Comparison of ENCODE assay signal across 11 cellular contexts in the genomic region with DNA sequence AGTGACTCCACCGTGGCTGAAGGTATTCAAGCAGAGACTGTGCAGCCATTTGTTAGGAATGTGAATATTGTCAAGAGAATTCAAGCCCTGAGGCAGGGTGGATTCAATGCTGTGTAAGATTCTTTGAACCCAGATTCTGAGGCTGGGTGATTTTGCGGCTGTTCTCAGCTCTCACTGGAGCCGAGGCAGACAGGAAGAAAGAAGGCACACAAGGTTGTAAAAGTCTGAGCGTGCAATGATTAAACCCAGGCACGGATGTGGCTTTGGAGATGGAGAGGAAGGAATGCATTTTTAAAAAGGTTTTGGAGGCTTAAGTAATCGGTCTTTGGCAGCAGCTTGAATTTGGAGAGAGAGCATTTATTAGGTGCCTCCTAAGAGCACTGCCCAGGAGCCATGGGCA.
DNase-seq lines count a peak whose midpoint lies in the region; ATAC-seq and TF ChIP-seq lines count a peak whose summit lies in the region.
"Had no signal": no experiment of that assay in that cellular context is flagged by ENCODE, and none has a peak within 500 bp of the region (broad histone marks: within the 10 kb centered on the region; RNA-seq: fewer than 3 reads in every experiment).

No MANE protein-coding gene starts in this region.

- H3K36me3 ChIP-seq in GM23338 (ENCODE audit: insufficient read depth) (no peaks in the 10 kb centered on the region), BE2C (no peaks in the 10 kb centered on the region)

- H3K27me3 ChIP-seq in AG04450 (ENCODE audit: control insufficient read depth, insufficient read depth, low read length) (peaks cover 5% of the 10 kb centered on the region), GM23338 (ENCODE audit: insufficient read depth) (no peaks in the 10 kb centered on the region), BE2C (no peaks in the 10 kb centered on the region)

- no peaks in the 10 kb centered on the region; the same call in 1 of the 2 replicates for H3K9me3 ChIP-seq in AG04450 (ENCODE audit: control insufficient read depth, insufficient read depth, low read length)
- no peaks in the 10 kb centered on the region for H3K9me3 ChIP-seq in BE2C

- ATAC-seq in GM23338 = no peak
- peak; percentile 35 for ATAC-seq in activated T-helper 17 cell treated with anti-CD3 and anti-CD28 coated beads, Interleukin-2, amount 50 U/mL, for 72 hours (replicated peaks)
- ATAC-seq in HG02588 (IDR thresholded peaks at IDR 0.05; ENCODE audit: unreplicated experiment) = no peak

- H4K20me1 ChIP-seq in GM23338 (replicated peaks; ENCODE audit: insufficient read depth) = no peaks in the 10 kb centered on the region; the same call in 1 of the 2 replicates

- H3F3A ChIP-seq in GM23338 (replicated peaks; ENCODE audit: low read depth) = no peaks in the 10 kb centered on the region

- H3K4me2 ChIP-seq in GM23338 = no peak overlapping the region

- H3K9me3 Mint-ChIP-seq in GM23338 = no peaks in the 10 kb centered on the region; the same call in 1 of the 3 replicates
- H3K9me3 Mint-ChIP-seq in activated T-helper 17 cell treated with anti-CD3 and anti-CD28 coated beads, Interleukin-2, amount 50 U/mL, for 72 hours = no peaks in the 10 kb centered on the region

- peaks cover 8% of the 10 kb centered on the region for H3K4me1 Mint-ChIP-seq in GM23338
- peaks cover 20% of the 10 kb centered on the region for H3K4me1 Mint-ChIP-seq in activated T-helper 17 cell treated with anti-CD3 and anti-CD28 coated beads, Interleukin-2, amount 50 U/mL, for 72 hours

- H2AFZ ChIP-seq in GM23338 = peak overlapping the region; percentile 72; the same call in 1 of the 2 replicates

- peaks cover 3% of the 10 kb centered on the region for H3K27me3 Mint-ChIP-seq in GM23338 (ENCODE audit: insufficient read depth, low read depth, poor library complexity)
- H3K27me3 Mint-ChIP-seq in activated T-helper 17 cell treated with anti-CD3 and anti-CD28 coated beads, Interleukin-2, amount 50 U/mL, for 72 hours = no peaks in the 10 kb centered on the region

- no peaks in the 10 kb centered on the region; the same call in 2 of the 3 replicates for H3K36me3 Mint-ChIP-seq in GM23338 (ENCODE audit: low read depth)
- no peaks in the 10 kb centered on the region for H3K36me3 Mint-ChIP-seq in activated T-helper 17 cell treated with anti-CD3 and anti-CD28 coated beads, Interleukin-2, amount 50 U/mL, for 72 hours (ENCODE audit: low read depth)

- no peak overlapping the region for H3K27ac Mint-ChIP-seq in GM23338
- H3K27ac Mint-ChIP-seq in activated T-helper 17 cell treated with anti-CD3 and anti-CD28 coated beads, Interleukin-2, amount 50 U/mL, for 72 hours = peak overlapping the region; percentile 36

- H3K9me2 ChIP-seq in GM23338 (ENCODE audit: insufficient read depth) = peaks cover 7% of the 10 kb centered on the region; the same call in 1 of the 2 replicates

- POLR2A ChIA-PET in AG04450 (lab: Yijun Ruan, JAX) = no interaction called here

- H3K4me1 ChIP-seq in GM23338 (ENCODE audit: insufficient read depth) (no peaks in the 10 kb centered on the region; the same call in 1 of the 2 replicates), BE2C (no peaks in the 10 kb centered on the region; the same call in 1 of the 2 replicates)

- CTCF ChIA-PET in AG04450 (lab: Charles Lee) = interaction anchor here (1.9 kb wide), 1 partner anchor 348 kb away, joined by 5 read pairs; no protein-coding TSS in a partner anchor

- H3K27ac ChIP-seq in AG04450 (ENCODE audit: low read depth, low read length) (peak overlapping the region; percentile 33), GM23338 (ENCODE audit: low read depth) (no peak overlapping the region)

- H3K4me3 ChIP-seq in AG04450 (ENCODE audit: low read depth, low read length) = no peak overlapping the region
- H3K4me3 ChIP-seq in GM23338 = no peak overlapping the region
- no peak overlapping the region for H3K4me3 ChIP-seq in BE2C (ENCODE audit: low read depth, low read length)

- H3K4me3 Mint-ChIP-seq in GM23338 = no peak overlapping the region
- H3K4me3 Mint-ChIP-seq in activated T-helper 17 cell treated with anti-CD3 and anti-CD28 coated beads, Interleukin-2, amount 50 U/mL, for 72 hours = peak overlapping the region; percentile 47

- DNase-seq in AG04450 (ENCODE audit: low read depth, low spot score) (no peak), GM23338 (ENCODE audit: low spot score) (no peak), kidney tubule cell (ENCODE audit: low spot score) (peak; percentile 80), BE2C (no peak), NCI-H2227 treated with DMSO at 0.1 percent for 48 hours (lab: John Stamatoyannopoulos, UW) (no peak)
- DNase-seq in activated CD4-positive, CD25-positive, alpha-beta regulatory T cell treated with anti-CD3 and anti-CD28 coated beads, Interleukin-2, amount 50 U/mL, for 72 hours = no peak
- DNase-seq: activated CD8-positive, alpha-beta memory T cell treated with anti-CD3 and anti-CD28 coated beads for 24 hours; NCI-H2171; posterior cingulate gyrus had no signal

- H3K79me2 ChIP-seq in GM23338 (replicated peaks; ENCODE audit: insufficient read depth) = no peaks in the 10 kb centered on the region

- TF ChIP-seq CTCF in AG04450 (IDR thresholded peaks at IDR 0.05; ENCODE audit: low read depth, low read length) (no peak), GM23338 (conservative IDR thresholded peaks at IDR 0.05; ENCODE audit: low read depth in 2 of 2) (no peak), BE2C (IDR thresholded peaks at IDR 0.05; ENCODE audit: low read depth, low read length) (no peak)

TF ChIP-seq in GM23338, 12 proteins besides CTCF, POLR2A, EP300 and RAD21 (continues in another document):
- TF ChIP-seq JUNB (IDR thresholded peaks at IDR 0.05; ENCODE audit: unreplicated experiment) (no peak), CREB1 (CRISPR knock-in tag; IDR thresholded peaks at IDR 0.05; ENCODE audit: low read depth) (no peak), NANOG (IDR thresholded peaks at IDR 0.05; ENCODE audit: borderline replicate concordance) (no peak), EZH2phosphoT487 (IDR thresholded peaks at IDR 0.05; ENCODE audit: unreplicated experiment) (no peak), EZH2 (IDR thresholded peaks at IDR 0.05; ENCODE audit: low read depth, unreplicated experiment) (no peak), STAT1 (IDR thresholded peaks at IDR 0.05; ENCODE audit: unreplicated experiment) (no peak), ZNF114 (CRISPR knock-in tag; IDR thresholded peaks at IDR 0.05) (no peak)
- TF ChIP-seq, protein P1, sequence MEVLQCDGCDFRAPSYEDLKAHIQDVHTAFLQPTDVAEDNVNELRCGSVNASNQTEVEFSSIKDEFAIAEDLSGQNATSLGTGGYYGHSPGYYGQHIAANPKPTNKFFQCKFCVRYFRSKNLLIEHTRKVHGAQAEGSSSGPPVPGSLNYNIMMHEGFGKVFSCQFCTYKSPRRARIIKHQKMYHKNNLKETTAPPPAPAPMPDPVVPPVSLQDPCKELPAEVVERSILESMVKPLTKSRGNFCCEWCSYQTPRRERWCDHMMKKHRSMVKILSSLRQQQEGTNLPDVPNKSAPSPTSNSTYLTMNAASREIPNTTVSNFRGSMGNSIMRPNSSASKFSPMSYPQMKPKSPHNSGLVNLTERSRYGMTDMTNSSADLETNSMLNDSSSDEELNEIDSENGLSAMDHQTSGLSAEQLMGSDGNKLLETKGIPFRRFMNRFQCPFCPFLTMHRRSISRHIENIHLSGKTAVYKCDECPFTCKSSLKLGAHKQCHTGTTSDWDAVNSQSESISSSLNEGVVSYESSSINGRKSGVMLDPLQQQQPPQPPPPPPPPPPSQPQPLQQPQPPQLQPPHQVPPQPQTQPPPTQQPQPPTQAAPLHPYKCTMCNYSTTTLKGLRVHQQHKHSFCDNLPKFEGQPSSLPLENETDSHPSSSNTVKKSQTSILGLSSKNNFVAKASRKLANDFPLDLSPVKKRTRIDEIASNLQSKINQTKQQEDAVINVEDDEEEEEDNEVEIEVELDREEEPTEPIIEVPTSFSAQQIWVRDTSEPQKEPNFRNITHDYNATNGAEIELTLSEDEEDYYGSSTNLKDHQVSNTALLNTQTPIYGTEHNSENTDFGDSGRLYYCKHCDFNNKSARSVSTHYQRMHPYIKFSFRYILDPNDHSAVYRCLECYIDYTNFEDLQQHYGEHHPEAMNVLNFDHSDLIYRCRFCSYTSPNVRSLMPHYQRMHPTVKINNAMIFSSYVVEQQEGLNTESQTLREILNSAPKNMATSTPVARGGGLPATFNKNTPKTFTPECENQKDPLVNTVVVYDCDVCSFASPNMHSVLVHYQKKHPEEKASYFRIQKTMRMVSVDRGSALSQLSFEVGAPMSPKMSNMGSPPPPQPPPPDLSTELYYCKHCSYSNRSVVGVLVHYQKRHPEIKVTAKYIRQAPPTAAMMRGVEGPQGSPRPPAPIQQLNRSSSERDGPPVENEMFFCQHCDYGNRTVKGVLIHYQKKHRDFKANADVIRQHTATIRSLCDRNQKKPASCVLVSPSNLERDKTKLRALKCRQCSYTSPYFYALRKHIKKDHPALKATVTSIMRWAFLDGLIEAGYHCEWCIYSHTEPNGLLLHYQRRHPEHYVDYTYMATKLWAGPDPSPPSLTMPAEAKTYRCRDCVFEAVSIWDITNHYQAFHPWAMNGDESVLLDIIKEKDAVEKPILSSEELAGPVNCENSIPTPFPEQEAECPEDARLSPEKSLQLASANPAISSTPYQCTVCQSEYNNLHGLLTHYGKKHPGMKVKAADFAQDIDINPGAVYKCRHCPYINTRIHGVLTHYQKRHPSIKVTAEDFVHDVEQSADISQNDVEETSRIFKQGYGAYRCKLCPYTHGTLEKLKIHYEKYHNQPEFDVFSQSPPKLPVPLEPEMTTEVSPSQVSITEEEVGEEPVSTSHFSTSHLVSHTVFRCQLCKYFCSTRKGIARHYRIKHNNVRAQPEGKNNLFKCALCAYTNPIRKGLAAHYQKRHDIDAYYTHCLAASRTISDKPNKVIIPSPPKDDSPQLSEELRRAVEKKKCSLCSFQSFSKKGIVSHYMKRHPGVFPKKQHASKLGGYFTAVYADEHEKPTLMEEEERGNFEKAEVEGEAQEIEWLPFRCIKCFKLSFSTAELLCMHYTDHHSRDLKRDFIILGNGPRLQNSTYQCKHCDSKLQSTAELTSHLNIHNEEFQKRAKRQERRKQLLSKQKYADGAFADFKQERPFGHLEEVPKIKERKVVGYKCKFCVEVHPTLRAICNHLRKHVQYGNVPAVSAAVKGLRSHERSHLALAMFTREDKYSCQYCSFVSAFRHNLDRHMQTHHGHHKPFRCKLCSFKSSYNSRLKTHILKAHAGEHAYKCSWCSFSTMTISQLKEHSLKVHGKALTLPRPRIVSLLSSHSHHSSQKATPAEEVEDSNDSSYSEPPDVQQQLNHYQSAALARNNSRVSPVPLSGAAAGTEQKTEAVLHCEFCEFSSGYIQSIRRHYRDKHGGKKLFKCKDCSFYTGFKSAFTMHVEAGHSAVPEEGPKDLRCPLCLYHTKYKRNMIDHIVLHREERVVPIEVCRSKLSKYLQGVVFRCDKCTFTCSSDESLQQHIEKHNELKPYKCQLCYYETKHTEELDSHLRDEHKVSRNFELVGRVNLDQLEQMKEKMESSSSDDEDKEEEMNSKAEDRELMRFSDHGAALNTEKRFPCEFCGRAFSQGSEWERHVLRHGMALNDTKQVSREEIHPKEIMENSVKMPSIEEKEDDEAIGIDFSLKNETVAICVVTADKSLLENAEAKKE (CRISPR knock-in tag; IDR thresholded peaks at IDR 0.05) = no peak
